In genomic region chr7:12731214-12731656, GRCh38 we compare ENCODE assay signal across 11 cellular contexts. TPM values are rescaled to one million over a fixed set of nuclear protein-coding genes. Genes with fewer than 3 reads are reported as not detected.
A peak's percentile ranks its signal among the peaks of the same experiment; 100 is the strongest.
DNase-seq lines count a peak whose midpoint lies in the region; ATAC-seq, FAIRE-seq and TF ChIP-seq lines count a peak whose summit lies in the region.
"Had no signal": no experiment of that assay in that cellular context is flagged by ENCODE, and none has a peak within 500 bp of the region (broad histone marks: within the 10 kb centered on the region; RNA-seq: fewer than 3 reads in every experiment).

No MANE protein-coding gene starts in this region.

- H3K27ac Mint-ChIP-seq in activated CD4-positive, alpha-beta T cell treated with anti-CD3 and anti-CD28 coated beads for 36 hours: peak overlapping the region; percentile 67
- peak overlapping the region; percentile 93 for H3K27ac Mint-ChIP-seq in neural progenitor cell

- POLR2A ChIA-PET in activated CD4-positive, alpha-beta T cell treated with anti-CD3 and anti-CD28 coated beads for 36 hours (lab: Charles Lee): interaction anchor here (0.5 kb wide), 1 partner anchor 12 kb away, joined by 3 read pairs; no protein-coding TSS in a partner anchor

- no peaks in the 10 kb centered on the region for H3K36me3 ChIP-seq in neural progenitor cell

- peaks cover 11% of the 10 kb centered on the region for H3K4me1 ChIP-seq in neural progenitor cell

- no peaks in the 10 kb centered on the region for H3K27me3 ChIP-seq in neural progenitor cell

- intact Hi-C loops in activated CD4-positive, alpha-beta T cell treated with anti-CD3 and anti-CD28 coated beads for 36 hours (cut with DNase I, micrococcal nuclease): no loop called here

- no peaks in the 10 kb centered on the region for H3K9me3 ChIP-seq in neural progenitor cell (ENCODE audit: low read depth)

- no peaks in the 10 kb centered on the region for H3F3A ChIP-seq in neural progenitor cell (ENCODE audit: low read depth)

- H3K27me3 Mint-ChIP-seq in activated CD4-positive, alpha-beta T cell treated with anti-CD3 and anti-CD28 coated beads for 36 hours: no peaks in the 10 kb centered on the region
- H3K27me3 Mint-ChIP-seq in neural progenitor cell (ENCODE audit: insufficient read depth, low read depth): peaks cover 3% of the 10 kb centered on the region

- no peak overlapping the region for H3K27ac ChIP-seq in neural progenitor cell
- H3K27ac ChIP-seq: C4-2B had no signal

- H3K36me3 Mint-ChIP-seq in activated CD4-positive, alpha-beta T cell treated with anti-CD3 and anti-CD28 coated beads for 36 hours (ENCODE audit: low read depth): no peaks in the 10 kb centered on the region
- peaks cover 2% of the 10 kb centered on the region for H3K36me3 Mint-ChIP-seq in neural progenitor cell

- TF ChIP-seq CTCF in neural progenitor cell (IDR thresholded peaks at IDR 0.05): no peak

- H3K4me1 Mint-ChIP-seq in activated CD4-positive, alpha-beta T cell treated with anti-CD3 and anti-CD28 coated beads for 36 hours: peaks cover 20% of the 10 kb centered on the region
- peaks cover 38% of the 10 kb centered on the region for H3K4me1 Mint-ChIP-seq in neural progenitor cell

- no peak overlapping the region for H3K4me2 ChIP-seq in neural progenitor cell

- DNase-seq in activated CD4-positive, alpha-beta T cell treated with anti-CD3 and anti-CD28 coated beads for 36 hours: peak; percentile 8
- no peak for DNase-seq in activated CD4-positive, alpha-beta T cell treated with anti-CD3 and anti-CD28 coated beads for 1 hour
- DNase-seq in NCI-H226 (peak; percentile 29), dermis blood vessel endothelial cell (peak; percentile 72), neural progenitor cell (ENCODE audit: low spot score) (no peak), GM19239 (ENCODE audit: insufficient read length, low spot score) (no peak), DMS79 (lab: John Stamatoyannopoulos, UW) (no peak)
- DNase-seq: NCI-H1436; stimulated activated CD4-positive, alpha-beta T cell treated with anti-CD3 and anti-CD28 coated beads, Interleukin-1b, Interleukin-23, amount 100 ng/mL, for 48 hours had no signal

- H4K20me1 ChIP-seq in neural progenitor cell (ENCODE audit: low read depth): no peaks in the 10 kb centered on the region

- no peak for FAIRE-seq in GM19239 (lab: Jason Lieb, UNC)

- H3K4me3 ChIP-seq in neural progenitor cell: no peak overlapping the region

- CTCF ChIA-PET in activated CD4-positive, alpha-beta T cell treated with anti-CD3 and anti-CD28 coated beads for 36 hours (lab: Charles Lee): interaction anchor here (0.7 kb wide), 1 partner anchor 645 kb away, joined by 3 read pairs; no protein-coding TSS in a partner anchor

- H3K4me3 Mint-ChIP-seq in activated CD4-positive, alpha-beta T cell treated with anti-CD3 and anti-CD28 coated beads for 36 hours: no peak overlapping the region
- H3K4me3 Mint-ChIP-seq in neural progenitor cell: no peak overlapping the region

- ATAC-seq in activated CD4-positive, alpha-beta T cell treated with anti-CD3 and anti-CD28 coated beads for 36 hours: peak; percentile 49
- ATAC-seq in GM21717 (IDR thresholded peaks at IDR 0.05; ENCODE audit: unreplicated experiment): no peak

- H3K79me2 ChIP-seq in neural progenitor cell (ENCODE audit: low read depth): no peaks in the 10 kb centered on the region

- no peaks in the 10 kb centered on the region for H3K9me3 Mint-ChIP-seq in activated CD4-positive, alpha-beta T cell treated with anti-CD3 and anti-CD28 coated beads for 36 hours (ENCODE audit: low read depth)
- no peaks in the 10 kb centered on the region for H3K9me3 Mint-ChIP-seq in neural progenitor cell

- no peak overlapping the region for H3K9ac ChIP-seq in neural progenitor cell

- H2AFZ ChIP-seq in neural progenitor cell (replicated peaks): peak overlapping the region; percentile 54

RNA-seq across cellular contexts. Expression of gene ARL4A, which starts 43.8 kb away (rescaled TPM):
- total RNA-seq in activated CD4-positive, alpha-beta T cell treated with anti-CD3 and anti-CD28 coated beads for 36 hours: 10 to 100 TPM in 1 of 2 experiments, 1 to 10 TPM in 1; 7.5 to 10.4 TPM
- total RNA-seq in dermis blood vessel endothelial cell (291 and 334 TPM in 2 replicates), neural progenitor cell (ENCODE audit: low replicate concordance) (36.4 and 43.5 TPM in 2 replicates)

Comparison
In these comparisons a context has a peak if more than half of its experiments do, and no peak if none do; other contexts are left out.
1. DNase-seq: peak in activated CD4-positive, alpha-beta T cell treated with anti-CD3 and anti-CD28 coated beads for 36 hours (single experiment), NCI-H226 (single experiment) and dermis blood vessel endothelial cell (single experiment); none in activated CD4-positive, alpha-beta T cell treated with anti-CD3 and anti-CD28 coated beads for 1 hour (single experiment), neural progenitor cell (single experiment), GM19239 (single experiment) and DMS79 (single experiment).